In genomic region chr3:115918900-115919299, GRCh38 we compare ENCODE assay signal across 1 cellular context.
TF ChIP-seq lines count a peak whose summit lies in the region.

No MANE protein-coding gene starts in this region.

TF ChIP-seq in GM12878, 131 proteins besides CTCF, POLR2A, EP300 and RAD21 (continued from another document):
- TF ChIP-seq ZBTB33 (IDR thresholded peaks at IDR 0.05) (no peak), IRF4 (IDR thresholded peaks at IDR 0.05; ENCODE audit: low read depth, low read length) (no peak)
TF ChIP-seq in GM12878: peak in this region for 0.
